8 cellular contexts compared by ENCODE assay signal in the genomic region with DNA sequence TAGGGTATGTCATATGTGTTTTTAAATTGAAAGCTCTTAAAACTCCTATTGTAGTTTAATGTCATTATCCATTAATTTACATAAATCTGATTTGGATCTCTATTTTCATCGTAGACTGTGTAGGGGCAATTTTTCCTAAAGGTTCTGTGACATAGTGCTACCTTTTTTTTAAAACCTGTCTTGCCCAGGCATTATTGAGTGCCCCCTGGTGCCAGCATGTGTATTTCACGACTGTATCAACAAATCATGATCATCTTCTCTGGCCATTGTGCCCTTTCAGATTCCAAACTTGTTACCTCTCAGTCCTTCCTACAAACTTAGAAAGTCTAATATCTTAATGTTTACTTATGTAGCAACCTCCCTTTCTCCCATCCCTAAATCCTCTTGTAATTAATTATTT.
DNase-seq lines count a peak whose midpoint lies in the region; ATAC-seq, FAIRE-seq and TF ChIP-seq lines count a peak whose summit lies in the region.

No MANE protein-coding gene starts in this region.

- H3K27ac Mint-ChIP-seq in Caco-2 (ENCODE audit: unreplicated experiment), result no peak overlapping the region
- H3K27ac Mint-ChIP-seq in activated CD8-positive, alpha-beta T cell treated with anti-CD3 and anti-CD28 coated beads for 36 hours, result no peak overlapping the region

- no TSS peak for BruUV-seq in Caco-2 (replicated peaks; lab: Mats Ljungman, UMichigan)

- no peak for FAIRE-seq in HTR-8/SVneo (lab: Jason Lieb, UNC)

- H3K9me3 Mint-ChIP-seq in Caco-2 (ENCODE audit: unreplicated experiment), result no peaks in the 10 kb centered on the region
- no peaks in the 10 kb centered on the region for H3K9me3 Mint-ChIP-seq in activated CD8-positive, alpha-beta T cell treated with anti-CD3 and anti-CD28 coated beads for 36 hours

- TF ChIP-seq POLR2A in right lobe of liver (IDR thresholded peaks at IDR 0.05), result no peak

- peaks cover 3% of the 10 kb centered on the region; the same call in 1 of the 2 replicates for H3K36me3 ChIP-seq in Caco-2 (ENCODE audit: control insufficient read depth, insufficient read depth, low read length)
- peaks cover 0 to 33% (median 4%) of the 10 kb centered on the region in 4 donors for H3K36me3 ChIP-seq in right lobe of liver

- H3K36me3 Mint-ChIP-seq in Caco-2 (ENCODE audit: insufficient read depth, unreplicated experiment), result peaks cover 77% of the 10 kb centered on the region
- H3K36me3 Mint-ChIP-seq in activated CD8-positive, alpha-beta T cell treated with anti-CD3 and anti-CD28 coated beads for 36 hours (ENCODE audit: low read depth), result peaks cover 18% of the 10 kb centered on the region

- no peak for ATAC-seq in activated CD8-positive, alpha-beta T cell treated with anti-CD3 and anti-CD28 coated beads for 36 hours
- ATAC-seq in right lobe of liver (peak in 2 of 4 donors; percentile 39 to 56), GM19455 (IDR thresholded peaks at IDR 0.05; ENCODE audit: unreplicated experiment) (no peak), HG02970 (IDR thresholded peaks at IDR 0.05; ENCODE audit: low FRiP score, unreplicated experiment) (no peak), HG02759 (IDR thresholded peaks at IDR 0.05; ENCODE audit: unreplicated experiment) (no peak), GM18517 (IDR thresholded peaks at IDR 0.05; ENCODE audit: unreplicated experiment) (no peak)

- CTCF ChIA-PET in Caco-2 (lab: Charles Lee), result no interaction called here
- CTCF ChIA-PET in activated CD8-positive, alpha-beta T cell treated with anti-CD3 and anti-CD28 coated beads for 36 hours (lab: Charles Lee), result interaction anchor here (0.9 to 1.5 kb wide), 3 partner anchors 9 to 514 kb away, joined by 3 to 6 read pairs (median 3); no protein-coding TSS in a partner anchor

- H3K27me3 Mint-ChIP-seq in Caco-2 (ENCODE audit: insufficient read depth, unreplicated experiment), result no peaks in the 10 kb centered on the region
- H3K27me3 Mint-ChIP-seq in activated CD8-positive, alpha-beta T cell treated with anti-CD3 and anti-CD28 coated beads for 36 hours, result no peaks in the 10 kb centered on the region

- no peak overlapping the region for H3K27ac ChIP-seq in right lobe of liver

- H3K27me3 ChIP-seq in Caco-2 (replicated peaks; ENCODE audit: control insufficient read depth, insufficient read depth, low read length), result no peaks in the 10 kb centered on the region
- H3K27me3 ChIP-seq in right lobe of liver, result no peaks in the 10 kb centered on the region

- H3K4me3 Mint-ChIP-seq in Caco-2 (ENCODE audit: unreplicated experiment), result no peak overlapping the region
- no peak overlapping the region for H3K4me3 Mint-ChIP-seq in activated CD8-positive, alpha-beta T cell treated with anti-CD3 and anti-CD28 coated beads for 36 hours

- H3K4me3 ChIP-seq in Caco-2 (ENCODE audit: low read depth, low read length), result no peak overlapping the region
- H3K4me3 ChIP-seq in right lobe of liver, result no peak overlapping the region

- H3K4me1 Mint-ChIP-seq in Caco-2 (ENCODE audit: low read depth, unreplicated experiment), result peaks cover 11% of the 10 kb centered on the region
- no peaks in the 10 kb centered on the region for H3K4me1 Mint-ChIP-seq in activated CD8-positive, alpha-beta T cell treated with anti-CD3 and anti-CD28 coated beads for 36 hours (ENCODE audit: low read depth)

- TF ChIP-seq CTCF in Caco-2 (IDR thresholded peaks at IDR 0.05; ENCODE audit: insufficient read depth in 1 of 2, low read depth in 1 of 2, low read length in 1 of 2, severe bottlenecking in 1 of 2, unreplicated experiment in 1 of 2) (peak; percentile 22 to 33), right lobe of liver (IDR thresholded peaks at IDR 0.05) (peak; percentile 19 to 36 (median 33))
- peak; percentile 39 for TF ChIP-seq CTCF in activated CD8-positive, alpha-beta T cell treated with anti-CD3 and anti-CD28 coated beads for 36 hours (IDR thresholded peaks at IDR 0.05)

- H3K4me1 ChIP-seq in Caco-2 (peaks cover 13% of the 10 kb centered on the region), right lobe of liver (no peaks in the 10 kb centered on the region)

- DNase-seq in Caco-2, result peak in 1 of 2 experiments; percentile 34
- DNase-seq in HTR-8/SVneo (ENCODE audit: insufficient read length, low spot score), result peak; percentile 29
- peak; percentile 53 for DNase-seq in activated CD8-positive, alpha-beta T cell treated with anti-CD3 and anti-CD28 coated beads for 36 hours
- no peak for DNase-seq in right lobe of liver

- 67% methylated on average over 2 of the region's 2 CpGs for WGBS in right lobe of liver (ENCODE audit: insufficient coverage, low coverage, low lambda C conversion rate, missing lambda C conversion rate)

- H3K9me3 ChIP-seq in Caco-2, result no peaks in the 10 kb centered on the region
- no peaks in the 10 kb centered on the region for H3K9me3 ChIP-seq in right lobe of liver

- intact Hi-C loops in Caco-2 (cut with micrococcal nuclease; ENCODE audit: unreplicated experiment), result no loop called here
- intact Hi-C loops in activated CD8-positive, alpha-beta T cell treated with anti-CD3 and anti-CD28 coated beads for 36 hours (cut with micrococcal nuclease), result no loop called here
- intact Hi-C loops in right lobe of liver (cut with DNase I), result no loop called here

- POLR2A ChIA-PET in Caco-2 (lab: Charles Lee), result no interaction called here
- POLR2A ChIA-PET in activated CD8-positive, alpha-beta T cell treated with anti-CD3 and anti-CD28 coated beads for 36 hours (lab: Charles Lee), result no interaction called here

Comparison
In these comparisons a context has a peak if more than half of its experiments do, and no peak if none do; other contexts are left out.
1. DNase-seq: peak in HTR-8/SVneo (single experiment) and activated CD8-positive, alpha-beta T cell treated with anti-CD3 and anti-CD28 coated beads for 36 hours (single experiment); none in right lobe of liver (0 of 3).
2. Peak in every context shown above with its lines, with median percentiles within 50 percentile points of each other: CTCF ChIP-seq.